ENCODE assay signal across 9 cellular contexts in the genomic region with DNA sequence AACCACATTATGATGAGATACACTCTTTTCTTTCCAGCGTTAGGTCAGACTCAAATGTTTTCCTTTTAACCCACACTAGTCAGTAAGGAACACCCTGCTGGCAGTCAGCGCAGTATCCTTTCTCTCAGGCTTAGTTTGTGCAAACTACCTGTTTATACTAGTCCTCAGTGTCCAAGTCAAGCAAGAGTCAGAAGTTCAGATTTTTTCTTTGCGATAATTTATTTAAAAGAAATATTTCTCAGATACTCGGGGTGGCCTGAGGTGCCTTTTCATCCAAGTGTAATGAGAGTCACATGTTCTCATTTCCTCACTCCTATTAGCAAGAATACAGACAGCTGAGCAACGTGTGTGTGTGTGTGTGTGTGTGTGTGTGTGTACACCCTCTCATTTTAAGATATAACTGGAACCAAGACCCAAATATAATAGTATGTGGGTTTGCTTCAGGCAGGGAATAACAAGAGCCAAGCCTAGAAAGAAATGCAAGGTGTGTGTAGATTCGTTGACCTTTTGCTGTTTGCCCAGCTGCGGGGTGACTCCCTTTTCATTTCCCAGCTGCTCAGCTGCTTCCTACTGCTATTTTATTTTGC.
DNase-seq lines count a peak whose midpoint lies in the region; ATAC-seq and TF ChIP-seq lines count a peak whose summit lies in the region.
"Had no signal": no experiment of that assay in that cellular context is flagged by ENCODE, and none has a peak within 500 bp of the region (broad histone marks: within the 10 kb centered on the region; RNA-seq: fewer than 3 reads in every experiment).

No MANE protein-coding gene starts in this region.

- TF ChIP-seq CTCF in astrocyte of the cerebellum (IDR thresholded peaks at IDR 0.05; ENCODE audit: low read depth, low read length, missing control alignments) (no peak), suprapubic skin (IDR thresholded peaks at IDR 0.05) (no peak)

- intact Hi-C loops in naive thymus-derived CD4-positive, alpha-beta T cell (cut with micrococcal nuclease): no loop called here

- H3K36me3 ChIP-seq in iPS-20b (ENCODE audit: insufficient read depth, low read depth, low read length) (no peaks in the 10 kb centered on the region), suprapubic skin (no peaks in the 10 kb centered on the region)
- H3K36me3 ChIP-seq in naive thymus-derived CD4-positive, alpha-beta T cell (ENCODE audit: control insufficient read depth in 2 of 3, insufficient read depth in 3 of 3, low read length in 3 of 3): no peaks in the 10 kb centered on the region

- POLR2A ChIA-PET in naive thymus-derived CD4-positive, alpha-beta T cell (lab: Charles Lee): no interaction called here

- H3K9me3 ChIP-seq in iPS-20b (ENCODE audit: insufficient read depth, low read depth, low read length) (no peaks in the 10 kb centered on the region), suprapubic skin (no peaks in the 10 kb centered on the region)
- H3K9me3 ChIP-seq in naive thymus-derived CD4-positive, alpha-beta T cell (ENCODE audit: control insufficient read depth in 2 of 3, low read length in 3 of 3): no peaks in the 10 kb centered on the region

- H3K4me3 ChIP-seq in astrocyte of the cerebellum (ENCODE audit: low read depth, low read length) (no peak overlapping the region), iPS-20b (ENCODE audit: low read length) (no peak overlapping the region), suprapubic skin (peak overlapping the region; percentile 8)
- no peak overlapping the region for H3K4me3 ChIP-seq in naive thymus-derived CD4-positive, alpha-beta T cell (ENCODE audit: low read length)

- TF ChIP-seq EP300 in suprapubic skin (IDR thresholded peaks at IDR 0.05): no peak

- no peak overlapping the region for H3K27ac ChIP-seq in iPS-20b (ENCODE audit: low read length)
- H3K27ac ChIP-seq in suprapubic skin: no peak overlapping the region
- H3K27ac ChIP-seq in naive thymus-derived CD4-positive, alpha-beta T cell (ENCODE audit: low read depth, low read length): no peak overlapping the region

- TF ChIP-seq POLR2A in suprapubic skin (IDR thresholded peaks at IDR 0.05): no peak

- CTCF ChIA-PET in naive thymus-derived CD4-positive, alpha-beta T cell (lab: Charles Lee): no interaction called here

- WGBS in suprapubic skin: 25% methylated on average over 7 of the region's 7 CpGs

- H3K27me3 Mint-ChIP-seq in naive thymus-derived CD4-positive, alpha-beta T cell: peaks cover 0 to 9% (median 0%) of the 10 kb centered on the region in 5 donors

- H3K9ac ChIP-seq in iPS-20b (ENCODE audit: low read depth, low read length): peak overlapping the region; percentile 17; the same call in 1 of the 2 replicates

- no peak overlapping the region for H3K27ac Mint-ChIP-seq in naive thymus-derived CD4-positive, alpha-beta T cell

- in situ Hi-C loops in astrocyte of the cerebellum (cut with HindIII; ENCODE audit: low sequenced_read_pairs): no loop called here

- no peaks in the 10 kb centered on the region for H3K36me3 Mint-ChIP-seq in naive thymus-derived CD4-positive, alpha-beta T cell

- peaks cover 9% of the 10 kb centered on the region; the same call in 1 of the 2 replicates for H3K4me1 ChIP-seq in iPS-20b (ENCODE audit: insufficient read depth, low read length)
- H3K4me1 ChIP-seq in suprapubic skin: peaks cover 14% of the 10 kb centered on the region
- no peaks in the 10 kb centered on the region for H3K4me1 ChIP-seq in naive thymus-derived CD4-positive, alpha-beta T cell (ENCODE audit: control insufficient read depth in 2 of 2, insufficient read depth in 2 of 2, low read length in 2 of 2)

- H3K27me3 ChIP-seq in iPS-20b (ENCODE audit: insufficient read depth, low read length): no peaks in the 10 kb centered on the region
- H3K27me3 ChIP-seq in suprapubic skin: no peaks in the 10 kb centered on the region
- no peaks in the 10 kb centered on the region for H3K27me3 ChIP-seq in naive thymus-derived CD4-positive, alpha-beta T cell (ENCODE audit: control insufficient read depth in 2 of 2, insufficient read depth in 2 of 2, low read length in 2 of 2)

- peaks cover 0 to 3% (median 0%) of the 10 kb centered on the region in 11 donors for H3K9me3 Mint-ChIP-seq in naive thymus-derived CD4-positive, alpha-beta T cell

- no peak for ATAC-seq in HG03457 (IDR thresholded peaks at IDR 0.05; ENCODE audit: unreplicated experiment)
- no peak for ATAC-seq in naive thymus-derived CD4-positive, alpha-beta T cell

- no peaks in the 10 kb centered on the region for H3K4me1 Mint-ChIP-seq in naive thymus-derived CD4-positive, alpha-beta T cell

- no peak overlapping the region for H3K4me3 Mint-ChIP-seq in naive thymus-derived CD4-positive, alpha-beta T cell

- DNase-seq in NCI-H1105 (lab: John Stamatoyannopoulos, UW) (peak; percentile 78), astrocyte of the cerebellum (ENCODE audit: low read depth) (peak; percentile 33), suprapubic skin (ENCODE audit: low spot score in 2 of 2) (no peak), amniotic stem cell (lab: John Stamatoyannopoulos, UW) (no peak), GM19240 (ENCODE audit: insufficient read length, low spot score) (no peak)
- DNase-seq in naive thymus-derived CD4-positive, alpha-beta T cell: no peak
- DNase-seq: substantia nigra had no signal

Comparison
In these comparisons a context has a peak if more than half of its experiments do, and no peak if none do; other contexts are left out.
1. DNase-seq: peak in NCI-H1105 (single experiment) and astrocyte of the cerebellum (single experiment); none in suprapubic skin (0 of 2), amniotic stem cell (single experiment), GM19240 (single experiment) and naive thymus-derived CD4-positive, alpha-beta T cell (0 of 9).